8 cellular contexts compared by ENCODE assay signal in genomic region chr20:35699127-35699913, GRCh38. TPM values are rescaled to one million over a fixed set of nuclear protein-coding genes. Genes with fewer than 3 reads are reported as not detected.
DNase-seq lines count a peak whose midpoint lies in the region; ATAC-seq and FAIRE-seq lines count a peak whose summit lies in the region.

Gene NFS1, minus strand, starts transcription at chr20:35699352. Its CDS starts 64 bp downstream, at chr20:35699288.
Gene ROMO1, plus strand, starts transcription at chr20:35699405. Its CDS starts 228 bp downstream, at chr20:35699633.

- peak within 1 kb of the TSS; percentile 92 for H3K4me3 Mint-ChIP-seq in activated T-helper 1 cell treated with anti-CD3 and anti-CD28 coated beads, Interleukin-12 subunit alpha, Interleukin-12 subunit beta, Interleukin-2, Interleukin-4 antibody, amounts not matched to agents 30 ng/mL and 10 ng/mL and 1 ng/mL, durations not matched to agents 14 hours and 24 hours and 36 hours
- peak within 1 kb of the TSS; percentile 88 to 99 (median 94) for H3K4me3 Mint-ChIP-seq in naive B cell
- peak within 1 kb of the TSS; percentile 93 for H3K4me3 Mint-ChIP-seq in stimulated activated memory B cell treated with anti-CD40 and anti-IgM and Interleukin-4, amounts not matched to agents 10 μg/mL and 1 μg/mL and 100 μg/mL, for 72 hours

- DNase-seq in DMS153 (lab: John Stamatoyannopoulos, UW) (peak; percentile 52), KBM-7 (peak; percentile 93), RCC 7860 (ENCODE audit: low spot score) (peak; percentile 72), fibroblast of gingiva (ENCODE audit: low read depth) (peak; percentile 78), naive B cell (peak; percentile 79)
- DNase-seq in activated T-helper 1 cell treated with anti-CD3 and anti-CD28 coated beads, Interleukin-12 subunit alpha, Interleukin-12 subunit beta, Interleukin-2, Interleukin-4 antibody, amounts not matched to agents 30 ng/mL and 10 ng/mL and 1 ng/mL, durations not matched to agents 14 hours and 24 hours and 36 hours (ENCODE audit: low spot score): peak; percentile 80

- in situ Hi-C loops in KBM-7 (cut with MboI; ENCODE audit: low pct_unique_long_range_greater_than_20kb, low sequenced_read_pairs): no loop called here

- H3K9me3 Mint-ChIP-seq in activated T-helper 1 cell treated with anti-CD3 and anti-CD28 coated beads, Interleukin-12 subunit alpha, Interleukin-12 subunit beta, Interleukin-2, Interleukin-4 antibody, amounts not matched to agents 30 ng/mL and 10 ng/mL and 1 ng/mL, durations not matched to agents 14 hours and 24 hours and 36 hours: no peaks in the 10 kb centered on the region
- no peaks in the 10 kb centered on the region for H3K9me3 Mint-ChIP-seq in naive B cell
- no peaks in the 10 kb centered on the region for H3K9me3 Mint-ChIP-seq in stimulated activated memory B cell treated with anti-CD40 and anti-IgM and Interleukin-4, amounts not matched to agents 10 μg/mL and 1 μg/mL and 100 μg/mL, for 72 hours

- ATAC-seq in GM21576 (IDR thresholded peaks at IDR 0.05; ENCODE audit: unreplicated experiment) (peak; percentile 65), naive B cell (ENCODE audit: low read depth in 2 of 2) (peak; percentile 92 to 93)
- peak; percentile 97 for ATAC-seq in stimulated activated memory B cell treated with anti-CD40 and anti-IgM and Interleukin-4, amounts not matched to agents 10 μg/mL and 1 μg/mL and 100 μg/mL, for 72 hours

- peak within 1 kb of the TSS; percentile 94 for H3K27ac Mint-ChIP-seq in activated T-helper 1 cell treated with anti-CD3 and anti-CD28 coated beads, Interleukin-12 subunit alpha, Interleukin-12 subunit beta, Interleukin-2, Interleukin-4 antibody, amounts not matched to agents 30 ng/mL and 10 ng/mL and 1 ng/mL, durations not matched to agents 14 hours and 24 hours and 36 hours
- peak within 1 kb of the TSS; percentile 90 to 97 (median 94) for H3K27ac Mint-ChIP-seq in naive B cell
- peak within 1 kb of the TSS; percentile 92 for H3K27ac Mint-ChIP-seq in stimulated activated memory B cell treated with anti-CD40 and anti-IgM and Interleukin-4, amounts not matched to agents 10 μg/mL and 1 μg/mL and 100 μg/mL, for 72 hours

- H3K27me3 Mint-ChIP-seq in activated T-helper 1 cell treated with anti-CD3 and anti-CD28 coated beads, Interleukin-12 subunit alpha, Interleukin-12 subunit beta, Interleukin-2, Interleukin-4 antibody, amounts not matched to agents 30 ng/mL and 10 ng/mL and 1 ng/mL, durations not matched to agents 14 hours and 24 hours and 36 hours (ENCODE audit: insufficient read depth): no peaks in the 10 kb centered on the region
- no peaks in the 10 kb centered on the region for H3K27me3 Mint-ChIP-seq in naive B cell
- no peaks in the 10 kb centered on the region for H3K27me3 Mint-ChIP-seq in stimulated activated memory B cell treated with anti-CD40 and anti-IgM and Interleukin-4, amounts not matched to agents 10 μg/mL and 1 μg/mL and 100 μg/mL, for 72 hours

- intact Hi-C loops in activated T-helper 1 cell treated with anti-CD3 and anti-CD28 coated beads, Interleukin-12 subunit alpha, Interleukin-12 subunit beta, Interleukin-2, Interleukin-4 antibody, amounts not matched to agents 30 ng/mL and 10 ng/mL and 1 ng/mL, durations not matched to agents 14 hours and 24 hours and 36 hours (cut with micrococcal nuclease): loop anchor here (1.0 to 5.0 kb wide), 9 partner anchors 13 to 255 kb away; partner anchors contain the start of genes CPNE1, ERGIC3, PHF20 and RBM12

- FAIRE-seq in RCC 7860 (lab: Jason Lieb, UNC): no peak

- H3K36me3 Mint-ChIP-seq in activated T-helper 1 cell treated with anti-CD3 and anti-CD28 coated beads, Interleukin-12 subunit alpha, Interleukin-12 subunit beta, Interleukin-2, Interleukin-4 antibody, amounts not matched to agents 30 ng/mL and 10 ng/mL and 1 ng/mL, durations not matched to agents 14 hours and 24 hours and 36 hours (ENCODE audit: low read depth): peaks cover 42% of the 10 kb centered on the region
- peaks cover 18 to 20% of the 10 kb centered on the region in 2 donors for H3K36me3 Mint-ChIP-seq in naive B cell
- peaks cover 26% of the 10 kb centered on the region for H3K36me3 Mint-ChIP-seq in stimulated activated memory B cell treated with anti-CD40 and anti-IgM and Interleukin-4, amounts not matched to agents 10 μg/mL and 1 μg/mL and 100 μg/mL, for 72 hours

- peaks cover 38% of the 10 kb centered on the region for H3K4me1 Mint-ChIP-seq in activated T-helper 1 cell treated with anti-CD3 and anti-CD28 coated beads, Interleukin-12 subunit alpha, Interleukin-12 subunit beta, Interleukin-2, Interleukin-4 antibody, amounts not matched to agents 30 ng/mL and 10 ng/mL and 1 ng/mL, durations not matched to agents 14 hours and 24 hours and 36 hours (ENCODE audit: low read depth)
- peaks cover 18 to 34% (median 22%) of the 10 kb centered on the region in 3 donors for H3K4me1 Mint-ChIP-seq in naive B cell
- H3K4me1 Mint-ChIP-seq in stimulated activated memory B cell treated with anti-CD40 and anti-IgM and Interleukin-4, amounts not matched to agents 10 μg/mL and 1 μg/mL and 100 μg/mL, for 72 hours: peaks cover 32% of the 10 kb centered on the region

RNA-seq across cellular contexts. Expression of gene NFS1, which starts in this region (rescaled TPM):
- total RNA-seq in activated T-helper 1 cell treated with anti-CD3 and anti-CD28 coated beads, Interleukin-12 subunit alpha, Interleukin-12 subunit beta, Interleukin-2, Interleukin-4 antibody, amounts not matched to agents 30 ng/mL and 10 ng/mL and 1 ng/mL, durations not matched to agents 14 hours and 24 hours and 36 hours: 35.7 and 36.2 TPM in 2 replicates
- polyA plus RNA-seq in naive B cell (ENCODE audit: low read depth in 6 of 6): 10 to 100 TPM in 5 of 6 donors, 1 to 10 TPM in 1; 7.8 to 23.1 (median 13.3) TPM

RNA-seq across cellular contexts. Expression of gene ROMO1, which starts in this region (rescaled TPM):
- 80.3 and 95.6 TPM in 2 replicates for total RNA-seq in activated T-helper 1 cell treated with anti-CD3 and anti-CD28 coated beads, Interleukin-12 subunit alpha, Interleukin-12 subunit beta, Interleukin-2, Interleukin-4 antibody, amounts not matched to agents 30 ng/mL and 10 ng/mL and 1 ng/mL, durations not matched to agents 14 hours and 24 hours and 36 hours
- 100 to 1,000 TPM; 256 to 337 (median 292) TPM for polyA plus RNA-seq in naive B cell (ENCODE audit: low read depth in 6 of 6)

Comparison
In these comparisons a context has a peak if more than half of its experiments do, and no peak if none do; other contexts are left out.
1. Peak in every context shown above with its lines: DNase-seq and ATAC-seq.